14 cellular contexts compared by ENCODE assay signal in the genomic region with DNA sequence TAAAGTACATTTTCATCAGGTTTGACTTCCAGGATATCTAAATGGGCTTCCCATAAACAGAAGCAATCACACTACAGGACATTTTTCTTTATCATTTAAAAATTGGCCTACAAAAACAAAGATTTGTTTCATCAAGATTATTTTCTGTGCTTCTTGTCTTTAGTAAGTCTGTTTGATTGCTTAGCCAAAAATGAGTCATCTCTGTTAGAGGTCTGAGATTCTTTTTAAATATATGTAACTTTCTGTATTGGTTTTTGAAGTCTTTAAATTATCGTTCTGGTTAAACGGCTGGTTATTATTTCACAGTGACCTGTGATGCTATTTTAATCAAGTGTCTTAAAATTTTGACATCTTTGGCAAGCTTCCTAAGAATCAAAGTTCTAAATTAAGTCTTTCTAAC.
"Had no signal": no experiment of that assay in that cellular context is flagged by ENCODE, and none has a peak within 500 bp of the region (broad histone marks: within the 10 kb centered on the region; RNA-seq: fewer than 3 reads in every experiment).

No MANE protein-coding gene starts in this region.

- H3K36me3 ChIP-seq: ascending aorta, left ventricle myocardium inferior, suprapubic skin, upper lobe of left lung, WERI-Rb-1 had no signal

- H3K4me3 ChIP-seq: ascending aorta, left ventricle myocardium inferior, suprapubic skin, upper lobe of left lung had no signal

- ATAC-seq: activated CD4-positive, alpha-beta T cell treated with anti-CD3 and anti-CD28 coated beads for 36 hours; esophagus mucosa; stimulated activated naive CD8-positive, alpha-beta T cell treated with anti-CD3 and anti-CD28 coated beads, Interleukin-15, Interleukin-2, amounts not matched to agents 100 U/mL and 50 U/mL, for 24 hours had no signal

- H3K27ac ChIP-seq: ascending aorta, left ventricle myocardium inferior, suprapubic skin, upper lobe of left lung, WERI-Rb-1 had no signal

- H3K27me3 ChIP-seq: ascending aorta, suprapubic skin, upper lobe of left lung had no signal

- H3K4me1 ChIP-seq: ascending aorta, left ventricle myocardium inferior, suprapubic skin, upper lobe of left lung had no signal

- DNase-seq: activated CD4-positive, alpha-beta T cell treated with anti-CD3 and anti-CD28 coated beads for 36 hours; activated naive CD4-positive, alpha-beta T cell; dermis blood vessel endothelial cell; kidney; left ventricle myocardium inferior; stimulated activated CD4-positive, alpha-beta T cell treated with anti-CD3 and anti-CD28 coated beads, Interleukin-4, amount 100 ng/mL, for 1 hour; stimulated activated CD8-positive, alpha-beta memory T cell treated with anti-CD3 and anti-CD28 coated beads, Interleukin-4, amount 100 ng/mL, for 48 hours; stimulated activated naive CD8-positive, alpha-beta T cell treated with anti-CD3 and anti-CD28 coated beads, Interleukin-15, Interleukin-2, amounts not matched to agents 100 U/mL and 50 U/mL, for 24 hours; T-helper 9 cell; upper lobe of left lung; WERI-Rb-1 had no signal

- H3K9me3 ChIP-seq: ascending aorta, suprapubic skin had no signal
